In genomic region chr14:52951730-52952481, GRCh38 we compare ENCODE assay signal across 8 cellular contexts. TPM values are rescaled to one million over a fixed set of nuclear protein-coding genes. Genes with fewer than 3 reads are reported as not detected.
DNase-seq lines count a peak whose midpoint lies in the region; ATAC-seq, FAIRE-seq and TF ChIP-seq lines count a peak whose summit lies in the region.

No MANE protein-coding gene starts in this region.

- H3K27ac Mint-ChIP-seq in central memory CD8-positive, alpha-beta T cell (ENCODE audit: low read depth) = no peak overlapping the region
- no peak overlapping the region for H3K27ac Mint-ChIP-seq in stimulated activated effector memory CD8-positive, alpha-beta T cell treated with anti-CD3 and anti-CD28 coated beads, Interleukin-12 subunit alpha, Interleukin-12 subunit beta, amount 100 ng/mL, for 72 hours

- H3K4me1 ChIP-seq in keratinocyte (ENCODE audit: control insufficient read depth, extremely low read depth, insufficient read depth, low read length) = peaks cover 14% of the 10 kb centered on the region

- peak overlapping the region; percentile 85 for H3K4me2 ChIP-seq in keratinocyte (ENCODE audit: control insufficient read depth, extremely low read depth, insufficient read depth, low read depth, low read length)

- no peaks in the 10 kb centered on the region for H3K9me3 ChIP-seq in keratinocyte (ENCODE audit: control insufficient read depth, low read depth, low read length)

- H3K4me1 Mint-ChIP-seq in central memory CD8-positive, alpha-beta T cell = peaks cover 22% of the 10 kb centered on the region
- H3K4me1 Mint-ChIP-seq in stimulated activated effector memory CD8-positive, alpha-beta T cell treated with anti-CD3 and anti-CD28 coated beads, Interleukin-12 subunit alpha, Interleukin-12 subunit beta, amount 100 ng/mL, for 72 hours = peaks cover 20% of the 10 kb centered on the region

- H4K20me1 ChIP-seq in keratinocyte (ENCODE audit: control insufficient read depth, extremely low read depth, insufficient read depth, low read length) = no peaks in the 10 kb centered on the region

- H3K36me3 Mint-ChIP-seq in central memory CD8-positive, alpha-beta T cell (ENCODE audit: insufficient read depth) = no peaks in the 10 kb centered on the region
- H3K36me3 Mint-ChIP-seq in stimulated activated effector memory CD8-positive, alpha-beta T cell treated with anti-CD3 and anti-CD28 coated beads, Interleukin-12 subunit alpha, Interleukin-12 subunit beta, amount 100 ng/mL, for 72 hours = no peaks in the 10 kb centered on the region

- no peak for ATAC-seq in central memory CD8-positive, alpha-beta T cell (replicated peaks; ENCODE audit: extremely low read depth, poor library complexity, severe bottlenecking)
- ATAC-seq in stimulated activated effector memory CD8-positive, alpha-beta T cell treated with anti-CD3 and anti-CD28 coated beads, Interleukin-12 subunit alpha, Interleukin-12 subunit beta, amount 100 ng/mL, for 72 hours = no peak
- ATAC-seq in HG02571 (IDR thresholded peaks at IDR 0.05; ENCODE audit: unreplicated experiment) (no peak), GM21717 (IDR thresholded peaks at IDR 0.05; ENCODE audit: unreplicated experiment) (no peak)

- H3K27me3 ChIP-seq in keratinocyte (ENCODE audit: control insufficient read depth, extremely low read depth, insufficient read depth, low read length) = no peaks in the 10 kb centered on the region

- H3K4me3 Mint-ChIP-seq in central memory CD8-positive, alpha-beta T cell = peak overlapping the region; percentile 66
- H3K4me3 Mint-ChIP-seq in stimulated activated effector memory CD8-positive, alpha-beta T cell treated with anti-CD3 and anti-CD28 coated beads, Interleukin-12 subunit alpha, Interleukin-12 subunit beta, amount 100 ng/mL, for 72 hours = peak overlapping the region; percentile 84

- DNase-seq in AG09309 (ENCODE audit: low read depth) = peak; percentile 53
- no peak for DNase-seq in GM12892 (ENCODE audit: insufficient read length)
- DNase-seq in OCI-M1 (lab: John Stamatoyannopoulos, UW) = peak; percentile 65
- DNase-seq in central memory CD8-positive, alpha-beta T cell (ENCODE audit: low spot score in 2 of 2) = no peak
- DNase-seq in keratinocyte (ENCODE audit: low read depth, low spot score) = no peak
- no peak for DNase-seq in stimulated activated effector memory CD8-positive, alpha-beta T cell treated with anti-CD3 and anti-CD28 coated beads, Interleukin-12 subunit alpha, Interleukin-12 subunit beta, amount 100 ng/mL, for 72 hours (ENCODE audit: low spot score in 2 of 2)

- TF ChIP-seq POLR2A in GM12892 (IDR thresholded peaks at IDR 0.05; ENCODE audit: low read depth, low read length) = no peak

- H3K9me1 ChIP-seq in keratinocyte (ENCODE audit: control insufficient read depth, extremely low read depth, insufficient read depth, low read length) = no peaks in the 10 kb centered on the region

- dilution Hi-C loops in keratinocyte (cut with MboI; ENCODE audit: extremely low pct_ligation_motif_present, low sequenced_read_pairs) = no loop called here

- peaks cover 51% of the 10 kb centered on the region for H3K27me3 Mint-ChIP-seq in central memory CD8-positive, alpha-beta T cell

- no peak overlapping the region for H3K27ac ChIP-seq in keratinocyte (ENCODE audit: control insufficient read depth, insufficient read depth, low read length)

- H3K9me3 Mint-ChIP-seq in central memory CD8-positive, alpha-beta T cell = no peaks in the 10 kb centered on the region
- no peaks in the 10 kb centered on the region for H3K9me3 Mint-ChIP-seq in stimulated activated effector memory CD8-positive, alpha-beta T cell treated with anti-CD3 and anti-CD28 coated beads, Interleukin-12 subunit alpha, Interleukin-12 subunit beta, amount 100 ng/mL, for 72 hours

- H3K4me3 ChIP-seq in AG09309 (ENCODE audit: control insufficient read depth, low read depth, low read length) (peak overlapping the region; percentile 81), keratinocyte (ENCODE audit: control insufficient read depth in 2 of 3, extremely low read depth in 1 of 3, insufficient read depth in 2 of 3, low read depth in 1 of 3, low read length in 3 of 3) (peak overlapping the region; percentile 68 to 86 (median 69))

- peak overlapping the region; percentile 68 for H2AFZ ChIP-seq in keratinocyte (ENCODE audit: control insufficient read depth, low read length)

- peaks cover 3% of the 10 kb centered on the region for H3K79me2 ChIP-seq in keratinocyte (ENCODE audit: control insufficient read depth, insufficient read depth, low read length)

- H3K36me3 ChIP-seq in keratinocyte (ENCODE audit: control insufficient read depth in 2 of 2, extremely low read depth in 1 of 2, insufficient read depth in 2 of 2, low read length in 2 of 2) = no peaks in the 10 kb centered on the region

- peak overlapping the region; percentile 54 for H3K9ac ChIP-seq in keratinocyte (ENCODE audit: control insufficient read depth, extremely low read depth, insufficient read depth, low read length)

- TF ChIP-seq CTCF in AG09309 (IDR thresholded peaks at IDR 0.05; ENCODE audit: control insufficient read depth, insufficient read depth, low read depth, low read length, missing control alignments) (peak; percentile 53), keratinocyte (optimal IDR thresholded peaks at IDR 0.05 in 1 of 3, IDR thresholded peaks at IDR 0.05 in 1 of 3, conservative IDR thresholded peaks at IDR 0.05 in 1 of 3; ENCODE audit: extremely low read depth in 1 of 3, insufficient read depth in 2 of 3, low read length in 3 of 3) (peak in 1 of 3 experiments; percentile 26)

- FAIRE-seq in GM12892 (lab: Jason Lieb, UNC) (peak; percentile 67), keratinocyte (lab: Jason Lieb, UNC) (no peak)

RNA-seq across cellular contexts. Expression of gene FERMT2, which starts 1.1 kb away (rescaled TPM):
- polyA plus RNA-seq in GM12892 (2012; ENCODE audit: missing spikeins) = 23.4 TPM
- polyA plus RNA-seq in keratinocyte = 9.7 to 19.6 TPM (median 15.0 TPM) in 3 replicates
- 23.4 TPM for polyA plus RNA-seq in keratinocyte (2011; ENCODE audit: low read depth)
- polyA plus RNA-seq in keratinocyte (2011; cell fraction: cytosol; rRNA removed) = 10.9 and 20.5 TPM in 2 replicates
- 23.4 and 34.5 TPM in 2 replicates for polyA plus RNA-seq in keratinocyte (2011; cell fraction: nucleus; rRNA removed)
- 6.4 and 12.0 TPM in 2 replicates for polyA plus RNA-seq in keratinocyte (2012; ENCODE audit: low replicate concordance)
- 8.0 to 16.8 TPM (median 10.6 TPM) in 3 replicates for polyA minus RNA-seq in keratinocyte
- polyA minus RNA-seq in keratinocyte (2011; cell fraction: cytosol; rRNA and poly(A)+ RNA removed) = 13.6 TPM
- 12.3 and 21.5 TPM in 2 replicates for polyA minus RNA-seq in keratinocyte (2011; cell fraction: nucleus; rRNA and poly(A)+ RNA removed)

Comparison
In these comparisons a context has a peak if more than half of its experiments do, and no peak if none do; other contexts are left out.
1. DNase-seq: peak in AG09309 (single experiment) and OCI-M1 (single experiment); none in GM12892 (single experiment), central memory CD8-positive, alpha-beta T cell (0 of 2), keratinocyte (single experiment) and stimulated activated effector memory CD8-positive, alpha-beta T cell treated with anti-CD3 and anti-CD28 coated beads, Interleukin-12 subunit alpha, Interleukin-12 subunit beta, amount 100 ng/mL, for 72 hours (0 of 2).